In genomic region chr21:17793675-17794123, GRCh38 we compare ENCODE assay signal across 8 cellular contexts. TPM values are rescaled to one million over a fixed set of nuclear protein-coding genes. Genes with fewer than 3 reads are reported as not detected.
DNase-seq lines count a peak whose midpoint lies in the region; ATAC-seq and TF ChIP-seq lines count a peak whose summit lies in the region.

No MANE protein-coding gene starts in this region.

- H3K79me2 ChIP-seq in ACC112 (ENCODE audit: control insufficient read depth, insufficient read depth, low read length, unreplicated experiment): no peaks in the 10 kb centered on the region

- H3K27me3 ChIP-seq in ACC112 (ENCODE audit: insufficient read depth, low read length) (no peaks in the 10 kb centered on the region), muscle layer of duodenum (ENCODE audit: low read depth, low read length) (no peaks in the 10 kb centered on the region), SJCRH30 (no peaks in the 10 kb centered on the region), testis (no peaks in the 10 kb centered on the region)

- H3K9me3 ChIP-seq in muscle layer of duodenum (ENCODE audit: control insufficient read depth in 1 of 2, low read length in 2 of 2) (no peaks in the 10 kb centered on the region), SJCRH30 (replicated peaks) (no peaks in the 10 kb centered on the region), testis (no peaks in the 10 kb centered on the region)

- ATAC-seq in GM18907 (IDR thresholded peaks at IDR 0.05; ENCODE audit: unreplicated experiment): peak; percentile 80
- peak; percentile 80 for ATAC-seq in HG03159 (IDR thresholded peaks at IDR 0.05; ENCODE audit: unreplicated experiment)
- ATAC-seq in activated naive CD8-positive, alpha-beta T cell treated with anti-CD3 and anti-CD28 coated beads, Interleukin-2, amount 50 U/mL, for 24 hours: peak; percentile 65

- TF ChIP-seq CTCF in testis (IDR thresholded peaks at IDR 0.05): no peak

- H3K27ac ChIP-seq in ACC112 (ENCODE audit: low read depth, low read length) (peak overlapping the region; percentile 58), muscle layer of duodenum (ENCODE audit: low read length) (peak overlapping the region; percentile 89), SJCRH30 (no peak overlapping the region), testis (peak overlapping the region in 1 of 2 donors; percentile 57)

- peak overlapping the region; percentile 83 for H3K27ac Mint-ChIP-seq in activated naive CD8-positive, alpha-beta T cell treated with anti-CD3 and anti-CD28 coated beads, Interleukin-2, amount 50 U/mL, for 24 hours

- H3K4me3 ChIP-seq in ACC112 (ENCODE audit: low read depth, low read length): peak overlapping the region; percentile 70
- H3K4me3 ChIP-seq in muscle layer of duodenum (ENCODE audit: low read depth in 1 of 2, low read length in 2 of 2): peak overlapping the region; percentile 64 to 73
- no peak overlapping the region for H3K4me3 ChIP-seq in SJCRH30
- H3K4me3 ChIP-seq in testis: peak overlapping the region in 1 of 2 donors; percentile 5

- H3K4me1 ChIP-seq in ACC112 (ENCODE audit: control insufficient read depth, insufficient read depth, low read length, unreplicated experiment) (peaks cover 15% of the 10 kb centered on the region), muscle layer of duodenum (ENCODE audit: control insufficient read depth in 1 of 2, insufficient read depth in 2 of 2, low read length in 2 of 2) (peaks cover 4 to 15% of the 10 kb centered on the region in 2 donors), SJCRH30 (peaks cover 8% of the 10 kb centered on the region), testis (no peaks in the 10 kb centered on the region)

- no peak for TF ChIP-seq POLR2A in testis (IDR thresholded peaks at IDR 0.05)

- peaks cover 47% of the 10 kb centered on the region for H3K36me3 Mint-ChIP-seq in activated naive CD8-positive, alpha-beta T cell treated with anti-CD3 and anti-CD28 coated beads, Interleukin-2, amount 50 U/mL, for 24 hours (ENCODE audit: low read depth)

- DNase-seq in activated naive CD8-positive, alpha-beta T cell treated with anti-CD3 and anti-CD28 coated beads, Interleukin-2, amount 50 U/mL, for 24 hours: no peak
- no peak for DNase-seq in SJCRH30
- DNase-seq in NCI-H146 (lab: John Stamatoyannopoulos, UW): no peak
- DNase-seq in testis: no peak

- WGBS in testis, 2 donors: 42 to 43% methylated on average over 1 of the region's 1 CpG

- no peaks in the 10 kb centered on the region for H3K9me3 Mint-ChIP-seq in activated naive CD8-positive, alpha-beta T cell treated with anti-CD3 and anti-CD28 coated beads, Interleukin-2, amount 50 U/mL, for 24 hours

- peak overlapping the region; percentile 74 for H3K4me3 Mint-ChIP-seq in activated naive CD8-positive, alpha-beta T cell treated with anti-CD3 and anti-CD28 coated beads, Interleukin-2, amount 50 U/mL, for 24 hours

- no peaks in the 10 kb centered on the region for H3K27me3 Mint-ChIP-seq in activated naive CD8-positive, alpha-beta T cell treated with anti-CD3 and anti-CD28 coated beads, Interleukin-2, amount 50 U/mL, for 24 hours

- intact Hi-C loops in testis (cut with DNase I; ENCODE audit: low total_unique reads): no loop called here

- peak overlapping the region; percentile 83 for H2AFZ ChIP-seq in ACC112 (ENCODE audit: low read length, unreplicated experiment)

- peaks cover 83% of the 10 kb centered on the region for H3K4me1 Mint-ChIP-seq in activated naive CD8-positive, alpha-beta T cell treated with anti-CD3 and anti-CD28 coated beads, Interleukin-2, amount 50 U/mL, for 24 hours

- H3K36me3 ChIP-seq in ACC112 (ENCODE audit: insufficient read depth, low read length) (peaks cover 9% of the 10 kb centered on the region), muscle layer of duodenum (ENCODE audit: control insufficient read depth in 1 of 2, insufficient read depth in 2 of 2, low read length in 2 of 2) (peaks cover 0 to 6% of the 10 kb centered on the region in 2 donors), SJCRH30 (peaks cover 24% of the 10 kb centered on the region), testis (ENCODE audit: low read depth, missing control alignments) (no peaks in the 10 kb centered on the region)

RNA-seq across cellular contexts. Expression of gene C21orf91, which starts 25.5 kb away (rescaled TPM):
- total RNA-seq in SJCRH30 (2014; rRNA removed; shearing (Covaris generic)): 21.1 and 23.7 TPM in 2 replicates
- total RNA-seq in testis: 10 to 100 TPM; 37.0 to 44.4 TPM
- polyA plus RNA-seq in testis (ENCODE audit: insufficient read depth, low read depth, low replicate concordance): 40.7 TPM
